Comparison of ENCODE assay signal across 8 cellular contexts in genomic region chr2:219279151-219279915, GRCh38. TPM values are rescaled to one million over a fixed set of nuclear protein-coding genes. Genes with fewer than 3 reads are reported as not detected.
A peak's percentile ranks its signal among the peaks of the same experiment; 100 is the strongest.
DNase-seq lines count a peak whose midpoint lies in the region; ATAC-seq and TF ChIP-seq lines count a peak whose summit lies in the region.

TSS of gene DNAJB2 (plus strand) at chr2:219279366. CDS start at chr2:219279834, 468 bp downstream.

- peak; percentile 99 for DNase-seq in AG08396 (ENCODE audit: low spot score)
- peak; percentile 93 for DNase-seq in NCI-H345 treated with DMSO at 0.1 percent for 48 hours (lab: John Stamatoyannopoulos, UW; ENCODE audit: unreplicated experiment)
- DNase-seq in activated CD4-positive, CD25-positive, alpha-beta regulatory T cell (lab: John Stamatoyannopoulos, UW) = peak; percentile 95 to 98 (median 96)
- DNase-seq in central memory CD4-positive, alpha-beta T cell = peak; percentile 99
- DNase-seq in inferior parietal cortex (ENCODE audit: extremely low spot score) = peak; percentile 97
- DNase-seq in spleen = peak; percentile 100

- H3K27me3 ChIP-seq in spleen (replicated peaks in 1 of 7) = no peaks in the 10 kb centered on the region

- peak; percentile 87 for ATAC-seq in GM19023 (IDR thresholded peaks at IDR 0.05; ENCODE audit: unreplicated experiment)
- peak; percentile 85 for ATAC-seq in HG03280 (IDR thresholded peaks at IDR 0.05; ENCODE audit: unreplicated experiment)

- WGBS in spleen, 5 donors = 0 to 1% (median 1%) methylated on average over 31 to 65 of the region's 65 CpGs

- peak in 1 of 11 experiments; percentile 37 for TF ChIP-seq CTCF in spleen (IDR thresholded peaks at IDR 0.05 in 8 of 11, conservative IDR thresholded peaks at IDR 0.05 in 3 of 11)

- H3K27ac ChIP-seq in spleen = peak within 1 kb of the TSS; percentile 94 to 99 (median 98)

- intact Hi-C loops in spleen (cut with DNase I; ENCODE audit: low total_unique reads) = loop anchor here (5.0 kb wide), 1 partner anchor 52 kb away; the partner anchor contains the start of genes ANKZF1 and ATG9A

- peak; percentile 42 to 97 (median 88) for TF ChIP-seq POLR2A in spleen (IDR thresholded peaks at IDR 0.05)

- H3K4me1 ChIP-seq in spleen = peaks cover 26 to 73% (median 44%) of the 10 kb centered on the region in 6 donors

- H3K4me3 ChIP-seq in spleen = peak within 1 kb of the TSS; percentile 39 to 78 (median 58)

- peaks cover 0 to 40% (median 32%) of the 10 kb centered on the region in 6 donors for H3K36me3 ChIP-seq in spleen

- no peaks in the 10 kb centered on the region for H3K9me3 ChIP-seq in spleen

RNA-seq across cellular contexts. Expression of gene DNAJB2, which starts in this region (rescaled TPM):
- 10 to 100 TPM; 35.0 to 64.4 (median 54.0) TPM for total RNA-seq in spleen
- polyA plus RNA-seq in spleen = 10 to 100 TPM; 31.4 to 67.2 (median 43.2) TPM

Comparison
In these comparisons a context has a peak if more than half of its experiments do, and no peak if none do; other contexts are left out.
1. Peak in every context shown above with its lines: DNase-seq, ATAC-seq, H3K4me3 ChIP-seq and H3K27ac ChIP-seq.